9 cellular contexts compared by ENCODE assay signal in genomic region chr15:33310481-33311311, GRCh38. TPM values are rescaled to one million over a fixed set of nuclear protein-coding genes. Genes with fewer than 3 reads are reported as not detected.
DNase-seq lines count a peak whose midpoint lies in the region; ATAC-seq and TF ChIP-seq lines count a peak whose summit lies in the region.
"Had no signal": no experiment of that assay in that cellular context is flagged by ENCODE, and none has a peak within 500 bp of the region (broad histone marks: within the 10 kb centered on the region; RNA-seq: fewer than 3 reads in every experiment).

Gene RYR3, plus strand, starts transcription at chr15:33310967. Its CDS starts 79 bp downstream, at chr15:33311046.

- H3K27ac ChIP-seq in CD8-positive, alpha-beta T cell (ENCODE audit: low read depth, low read length) = no peak within 1 kb of the TSS

- POLR2A ChIA-PET in CD8-positive, alpha-beta T cell (lab: Charles Lee) = no interaction called here

- H3K36me3 Mint-ChIP-seq in natural killer cell treated with Interleukin-12 subunit alpha and Interleukin-12 subunit beta and Interleukin-15 and Interleukin-18, amount 100 ng/mL, for 72 hours = no peaks in the 10 kb centered on the region
- no peaks in the 10 kb centered on the region for H3K36me3 Mint-ChIP-seq in CD8-positive, alpha-beta T cell

- CTCF ChIA-PET in CD8-positive, alpha-beta T cell (lab: Charles Lee) = interaction anchor here (0.6 kb wide), 1 partner anchor 32 kb away, joined by 3 read pairs; no protein-coding TSS in a partner anchor

- peaks cover 27 to 54% of the 10 kb centered on the region in 2 donors for H3K27me3 Mint-ChIP-seq in natural killer cell treated with Interleukin-12 subunit alpha and Interleukin-12 subunit beta and Interleukin-15 and Interleukin-18, amount 100 ng/mL, for 72 hours
- peaks cover 35% of the 10 kb centered on the region for H3K27me3 Mint-ChIP-seq in CD8-positive, alpha-beta T cell (ENCODE audit: low read depth)

- H3K4me3 ChIP-seq in H7 (ENCODE audit: insufficient read depth, low read depth, low read length) (peak within 1 kb of the TSS; percentile 61), iPS-11a (ENCODE audit: low read depth, low read length) (peak within 1 kb of the TSS; percentile 53), skeletal muscle cell (ENCODE audit: low read depth, low read length) (peak within 1 kb of the TSS; percentile 28)
- no peak within 1 kb of the TSS for H3K4me3 ChIP-seq in CD8-positive, alpha-beta T cell (ENCODE audit: low read depth, low read length)

- ATAC-seq in GM21390 (IDR thresholded peaks at IDR 0.05; ENCODE audit: unreplicated experiment) (no peak), GM21423 (IDR thresholded peaks at IDR 0.05; ENCODE audit: unreplicated experiment) (no peak)
- no peak for ATAC-seq in natural killer cell treated with Interleukin-12 subunit alpha and Interleukin-12 subunit beta and Interleukin-15 and Interleukin-18, amount 100 ng/mL, for 72 hours
- no peak for ATAC-seq in CD8-positive, alpha-beta T cell

- no peaks in the 10 kb centered on the region for H3K9me3 ChIP-seq in CD8-positive, alpha-beta T cell (ENCODE audit: low read length)

- no peak within 1 kb of the TSS for H3K4me3 Mint-ChIP-seq in natural killer cell treated with Interleukin-12 subunit alpha and Interleukin-12 subunit beta and Interleukin-15 and Interleukin-18, amount 100 ng/mL, for 72 hours
- H3K4me3 Mint-ChIP-seq in CD8-positive, alpha-beta T cell = no peak within 1 kb of the TSS

- H3K27me3 ChIP-seq in H7 (ENCODE audit: control insufficient read depth, insufficient read depth, low read length) = peaks cover 30% of the 10 kb centered on the region
- peaks cover 6% of the 10 kb centered on the region for H3K27me3 ChIP-seq in CD8-positive, alpha-beta T cell (ENCODE audit: insufficient read depth, low read length)

- H3K4me1 Mint-ChIP-seq in natural killer cell treated with Interleukin-12 subunit alpha and Interleukin-12 subunit beta and Interleukin-15 and Interleukin-18, amount 100 ng/mL, for 72 hours (ENCODE audit: low read depth in 2 of 2) = no peaks in the 10 kb centered on the region
- peaks cover 4% of the 10 kb centered on the region for H3K4me1 Mint-ChIP-seq in CD8-positive, alpha-beta T cell (ENCODE audit: low read depth)

- no peaks in the 10 kb centered on the region for H3K4me1 ChIP-seq in CD8-positive, alpha-beta T cell (ENCODE audit: insufficient read depth, low read length)

- DNase-seq in H7 = peak; percentile 85
- DNase-seq in activated T-cell treated with anti-CD3 and anti-CD28 coated beads, Interleukin-2, amount 50 U/mL, for 48 hours = peak; percentile 19
- no peak for DNase-seq in skeletal muscle cell (ENCODE audit: low read depth)
- DNase-seq in natural killer cell treated with Interleukin-12 subunit alpha and Interleukin-12 subunit beta and Interleukin-15 and Interleukin-18, amount 100 ng/mL, for 72 hours (ENCODE audit: low spot score) = no peak
- DNase-seq in CD8-positive, alpha-beta T cell = no peak
- DNase-seq: activated CD4-positive, alpha-beta T cell treated with anti-CD3 and anti-CD28 coated beads for 4 hours had no signal

- H3K27ac Mint-ChIP-seq in natural killer cell treated with Interleukin-12 subunit alpha and Interleukin-12 subunit beta and Interleukin-15 and Interleukin-18, amount 100 ng/mL, for 72 hours = no peak within 1 kb of the TSS
- no peak within 1 kb of the TSS for H3K27ac Mint-ChIP-seq in CD8-positive, alpha-beta T cell

- TF ChIP-seq CTCF in CD8-positive, alpha-beta T cell (IDR thresholded peaks at IDR 0.05) = no peak

- no peaks in the 10 kb centered on the region for H3K9me3 Mint-ChIP-seq in natural killer cell treated with Interleukin-12 subunit alpha and Interleukin-12 subunit beta and Interleukin-15 and Interleukin-18, amount 100 ng/mL, for 72 hours
- no peaks in the 10 kb centered on the region for H3K9me3 Mint-ChIP-seq in CD8-positive, alpha-beta T cell

- intact Hi-C loops in CD8-positive, alpha-beta T cell (cut with DNase I, micrococcal nuclease) = no loop called here

- H3K36me3 ChIP-seq in H7 (replicated peaks; ENCODE audit: control insufficient read depth, insufficient read depth, low read length) = no peaks in the 10 kb centered on the region
- H3K36me3 ChIP-seq in CD8-positive, alpha-beta T cell (ENCODE audit: insufficient read depth, low read length) = no peaks in the 10 kb centered on the region

RNA-seq across cellular contexts. Expression of gene RYR3, which starts in this region (rescaled TPM):
- total RNA-seq in H7 (2014; rRNA removed; shearing (Covaris generic)) = 0.59 and 0.69 TPM in 2 replicates
- not detected for total RNA-seq in natural killer cell treated with Interleukin-12 subunit alpha and Interleukin-12 subunit beta and Interleukin-15 and Interleukin-18, amount 100 ng/mL, for 72 hours
- not detected for total RNA-seq in CD8-positive, alpha-beta T cell

Comparison
In these comparisons a context has a peak if more than half of its experiments do, and no peak if none do; other contexts are left out.
1. Peak in DNase-seq and H3K4me3 ChIP-seq in H7; RNA of the gene not detected or under 1 TPM.
2. DNase-seq: peak in activated T-cell treated with anti-CD3 and anti-CD28 coated beads, Interleukin-2, amount 50 U/mL, for 48 hours (2 of 2); none in skeletal muscle cell (single experiment), natural killer cell treated with Interleukin-12 subunit alpha and Interleukin-12 subunit beta and Interleukin-15 and Interleukin-18, amount 100 ng/mL, for 72 hours (single experiment) and CD8-positive, alpha-beta T cell (0 of 7).